ENCODE assay signal across 2 cellular contexts in the genomic region with DNA sequence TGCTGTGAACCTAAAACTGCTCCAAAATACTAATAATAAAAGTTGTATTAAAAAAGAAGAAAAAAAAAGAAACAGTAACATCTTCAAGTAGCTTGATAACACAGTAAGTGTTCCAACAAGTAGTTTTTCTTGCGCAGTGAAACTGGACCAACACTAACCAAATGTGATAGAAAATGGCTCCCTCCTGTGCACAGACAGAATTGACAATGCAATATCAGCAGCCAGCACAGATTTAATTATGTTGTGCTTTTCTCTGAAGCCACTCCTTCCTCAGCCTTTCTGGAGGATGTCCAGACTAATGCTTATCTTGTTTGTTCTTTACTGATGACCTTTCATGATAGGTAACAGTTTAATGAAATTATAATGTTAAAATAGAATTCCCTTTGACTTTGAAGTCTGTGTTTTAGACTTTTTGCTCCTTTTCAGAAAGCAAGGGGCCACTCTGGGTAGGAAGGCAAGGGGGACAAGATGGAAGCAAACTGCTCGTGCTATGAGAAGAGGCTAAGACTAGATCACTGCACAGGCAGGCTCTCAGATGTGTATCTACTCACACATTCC.
TF ChIP-seq lines count a peak whose summit lies in the region.

No MANE protein-coding gene starts in this region.

TF ChIP-seq in SK-N-SH, 30 proteins besides CTCF, POLR2A, EP300 and RAD21 (continued from another document):
- TF ChIP-seq POLR2AphosphoS5 (IDR thresholded peaks at IDR 0.05; ENCODE audit: low read depth, low read length): no peak

TF ChIP-seq in SK-N-SH treated with all-trans-retinoic acid at 6 μM for 48 hours, 23 proteins besides CTCF, POLR2A, EP300 and RAD21 (continued from another document):
- TF ChIP-seq ESRRG (CRISPR knock-in tag; IDR thresholded peaks at IDR 0.05): no peak
- TF ChIP-seq ZFP3 (CRISPR knock-in tag; IDR thresholded peaks at IDR 0.05): no peak
- TF ChIP-seq ZNF565 (CRISPR knock-in tag; conservative IDR thresholded peaks at IDR 0.05; ENCODE audit: low read depth): no peak
- no peak for TF ChIP-seq ISL1 (CRISPR knock-in tag; IDR thresholded peaks at IDR 0.05)
- TF ChIP-seq PATZ1 (CRISPR knock-in tag; IDR thresholded peaks at IDR 0.05; ENCODE audit: borderline replicate concordance): no peak
